Comparison of ENCODE assay signal across 19 cellular contexts in the genomic region with DNA sequence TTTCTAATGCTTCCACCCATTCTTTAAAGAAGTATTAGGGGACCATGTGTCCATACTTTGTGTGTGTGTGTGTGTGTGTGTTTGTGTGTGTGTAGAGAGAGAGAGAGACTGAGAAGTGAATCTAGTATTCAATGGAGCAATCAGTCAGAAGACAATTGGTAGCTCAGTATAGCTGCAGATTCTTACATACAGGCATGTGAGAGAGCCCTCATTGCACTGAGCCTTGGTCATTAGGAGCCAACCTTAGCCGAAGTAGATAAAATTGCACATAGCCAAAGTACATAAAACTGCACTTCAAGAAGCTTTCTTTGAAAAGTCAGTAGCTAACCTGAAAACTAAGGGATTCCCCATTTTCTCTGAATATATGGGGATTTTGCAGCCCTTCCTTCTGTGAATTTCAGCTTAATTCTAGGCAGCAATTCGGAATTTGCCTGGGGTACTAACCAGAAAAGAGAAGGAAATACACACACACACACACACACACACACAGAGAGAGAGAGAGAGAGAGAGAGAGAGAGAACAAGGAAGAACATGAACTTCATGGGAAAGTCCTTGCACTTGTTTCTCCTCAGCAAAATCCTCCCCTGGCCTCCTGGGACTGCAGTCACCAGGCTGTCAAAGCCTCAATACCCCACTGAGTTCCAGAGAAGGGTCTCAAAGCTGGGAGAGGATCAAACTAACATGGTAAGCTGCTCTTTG. TPM values are rescaled to one million over a fixed set of nuclear protein-coding genes. Genes with fewer than 3 reads are reported as not detected.
DNase-seq lines count a peak whose midpoint lies in the region; ATAC-seq lines count a peak whose summit lies in the region.
"Had no signal": no experiment of that assay in that cellular context is flagged by ENCODE, and none has a peak within 500 bp of the region (broad histone marks: within the 10 kb centered on the region; RNA-seq: fewer than 3 reads in every experiment).

No MANE protein-coding gene starts in this region.

- H3K27me3 Mint-ChIP-seq in central memory CD8-positive, alpha-beta T cell = no peaks in the 10 kb centered on the region
- peaks cover 37 to 52% (median 46%) of the 10 kb centered on the region in 3 donors for H3K27me3 Mint-ChIP-seq in naive B cell

- H3K4me3 Mint-ChIP-seq in central memory CD8-positive, alpha-beta T cell = peak overlapping the region; percentile 56
- peak overlapping the region in 5 of 8 donors; percentile 13 to 91 (median 28) for H3K4me3 Mint-ChIP-seq in naive B cell

- ATAC-seq in central memory CD8-positive, alpha-beta T cell (replicated peaks; ENCODE audit: extremely low read depth, poor library complexity, severe bottlenecking) = no peak
- no peak for ATAC-seq in naive B cell (ENCODE audit: low read depth in 2 of 2)
- ATAC-seq in activated naive CD4-positive, alpha-beta T cell treated with anti-CD3 and anti-CD28 coated beads, Interleukin-2, amount 50 U/mL, for 72 hours = no peak
- ATAC-seq: foreskin keratinocyte, Right ventricle myocardium inferior had no signal

- peaks cover 9% of the 10 kb centered on the region for H3K36me3 Mint-ChIP-seq in central memory CD8-positive, alpha-beta T cell (ENCODE audit: insufficient read depth)
- peaks cover 7 to 18% of the 10 kb centered on the region in 2 donors for H3K36me3 Mint-ChIP-seq in naive B cell
- peaks cover 0 to 24% of the 10 kb centered on the region in 2 donors for H3K36me3 Mint-ChIP-seq in activated naive CD4-positive, alpha-beta T cell treated with anti-CD3 and anti-CD28 coated beads, Interleukin-2, amount 50 U/mL, for 72 hours

- H3K27ac Mint-ChIP-seq in central memory CD8-positive, alpha-beta T cell (ENCODE audit: low read depth) = peak overlapping the region; percentile 65
- H3K27ac Mint-ChIP-seq in naive B cell = peak overlapping the region in 4 of 6 donors; percentile 1 to 79 (median 54)
- H3K27ac Mint-ChIP-seq in activated naive CD4-positive, alpha-beta T cell treated with anti-CD3 and anti-CD28 coated beads, Interleukin-2, amount 50 U/mL, for 72 hours = no peak overlapping the region
- H3K27ac Mint-ChIP-seq: progenitor cell of endocrine pancreas had no signal

- peaks cover 50% of the 10 kb centered on the region for H3K4me1 Mint-ChIP-seq in central memory CD8-positive, alpha-beta T cell
- peaks cover 20 to 34% (median 26%) of the 10 kb centered on the region in 3 donors for H3K4me1 Mint-ChIP-seq in naive B cell

- DNase-seq in CD1c-positive myeloid dendritic cell (ENCODE audit: extremely low spot score) = peak; percentile 24
- peak; percentile 61 for DNase-seq in KG1 (lab: John Stamatoyannopoulos, UW)
- DNase-seq in central memory CD8-positive, alpha-beta T cell (ENCODE audit: low spot score in 2 of 2) = no peak
- DNase-seq in naive B cell = no peak
- DNase-seq in cerebellar nuclear complex (lab: John Stamatoyannopoulos, UW) = no peak
- DNase-seq in activated naive CD4-positive, alpha-beta T cell treated with anti-CD3 and anti-CD28 coated beads, Interleukin-2, amount 50 U/mL, for 72 hours (ENCODE audit: low spot score in 2 of 2) = no peak
- no peak for DNase-seq in H4 (ENCODE audit: low spot score)
- DNase-seq in T-helper 2 cell = no peak
- DNase-seq: activated CD4-positive, CD25-positive, alpha-beta regulatory T cell treated with anti-CD3 and anti-CD28 coated beads, Interleukin-2, amount 50 U/mL, for 72 hours; activated effector memory CD4-positive, alpha-beta T cell treated with anti-CD3 and anti-CD28 coated beads, Interleukin-2, amount 50 U/mL, for 16 hours; foreskin keratinocyte; Karpas-422; left cardiac atrium; small intestine; stimulated activated CD4-positive, alpha-beta T cell treated with anti-CD3 and anti-CD28 coated beads, Interleukin-4, amount 100 ng/mL, for 24 hours; testis had no signal

- no peaks in the 10 kb centered on the region for H3K9me3 Mint-ChIP-seq in central memory CD8-positive, alpha-beta T cell
- H3K9me3 Mint-ChIP-seq in naive B cell = no peaks in the 10 kb centered on the region
- H3K9me3 Mint-ChIP-seq in activated naive CD4-positive, alpha-beta T cell treated with anti-CD3 and anti-CD28 coated beads, Interleukin-2, amount 50 U/mL, for 72 hours = no peaks in the 10 kb centered on the region

RNA-seq across cellular contexts. Expression of a gene that starts 1.7 kb away (rescaled TPM):
- 1 to 10 TPM in 5 of 6 donors, under 1 TPM in 1; 0.19 to 3.9 (median 2.1) TPM for polyA plus RNA-seq in naive B cell (ENCODE audit: low read depth in 6 of 6)
- total RNA-seq in activated naive CD4-positive, alpha-beta T cell treated with anti-CD3 and anti-CD28 coated beads, Interleukin-2, amount 50 U/mL, for 72 hours = 1 to 10 TPM in 1 of 2 donors, under 1 TPM in 1; 0.56 to 3.8 TPM
- 0.12 TPM in 2 replicates for total RNA-seq in H4 (2014; rRNA removed; shearing (Covaris generic))
- total RNA-seq: H1 had no signal
- polyA plus RNA-seq: H1 had no signal

Comparison
In these comparisons a context has a peak if more than half of its experiments do, and no peak if none do; other contexts are left out.
1. DNase-seq: peak in CD1c-positive myeloid dendritic cell (single experiment) and KG1 (single experiment); none in central memory CD8-positive, alpha-beta T cell (0 of 2), naive B cell (single experiment), cerebellar nuclear complex (0 of 2), activated naive CD4-positive, alpha-beta T cell treated with anti-CD3 and anti-CD28 coated beads, Interleukin-2, amount 50 U/mL, for 72 hours (0 of 2), H4 (single experiment) and T-helper 2 cell (0 of 5).
2. H3K27ac Mint-ChIP-seq: peak in central memory CD8-positive, alpha-beta T cell (single experiment) and naive B cell (4 of 6); none in activated naive CD4-positive, alpha-beta T cell treated with anti-CD3 and anti-CD28 coated beads, Interleukin-2, amount 50 U/mL, for 72 hours (0 of 2).